In genomic region chr7:76806010-76806409, GRCh38 we compare ENCODE assay signal across 8 cellular contexts.
DNase-seq lines count a peak whose midpoint lies in the region; TF ChIP-seq lines count a peak whose summit lies in the region.
"Not testable (repeated sequence)": the region's sequence is repeated elsewhere in the genome, so short reads cannot be mapped to it uniquely, and the experiment has no call there.

No MANE protein-coding gene starts in this region.

- not testable (repeated sequence) for H2AK5ac ChIP-seq in H9 (ENCODE audit: insufficient read length, low read length)

- H3K79me1 ChIP-seq in H9 (ENCODE audit: insufficient read depth, low read depth, low read length, poor library complexity, severe bottlenecking): not testable (repeated sequence)

- H3K27me3 ChIP-seq in H9 (ENCODE audit: insufficient read depth, low read length); fibroblast of lung (ENCODE audit: control insufficient read depth, insufficient read depth, low read length); left ventricle myocardium inferior (ENCODE audit: low read depth); neural progenitor cell; tibial nerve: not testable (repeated sequence)

- H3K36me3 Mint-ChIP-seq in H9 (ENCODE audit: insufficient read depth in 1 of 3, low read depth in 3 of 3); neural progenitor cell: not testable (repeated sequence)

- WGBS in H9 (ENCODE audit: extremely low coverage, insufficient read length, low lambda C conversion rate): no CpG with 5 or more reads among the region's 6 CpGs
- WGBS in tibial nerve, 2 donors: 17 to 27% methylated on average over 6 of the region's 6 CpGs

- not testable (repeated sequence) for H3K4me1 ChIP-seq in H9 (ENCODE audit: insufficient read depth, low read length); fibroblast of lung (ENCODE audit: control insufficient read depth, extremely low read depth, insufficient read depth, low read length); left ventricle myocardium inferior; neural progenitor cell; tibial nerve

- not testable (repeated sequence) for H3T11ph ChIP-seq in H9 (ENCODE audit: low read length)

- not testable (repeated sequence) for H3K4me1 Mint-ChIP-seq in H9, neural progenitor cell

- TF ChIP-seq POLR2A in tibial nerve (IDR thresholded peaks at IDR 0.05): not testable (repeated sequence)

- H3K4me3 ChIP-seq in astrocyte of the cerebellum (ENCODE audit: low read depth, low read length); fibroblast of lung (replicated peaks in 1 of 4; ENCODE audit: control extremely low read depth in 1 of 4, insufficient read depth in 1 of 4, low read depth in 3 of 4, low read length in 4 of 4); neural progenitor cell: not testable (repeated sequence)
- H3K4me3 ChIP-seq in left ventricle myocardium inferior (peak overlapping the region; percentile 9), tibial nerve (peak overlapping the region in 3 of 4 donors; percentile 15 to 25 (median 24))

- not testable (repeated sequence) for H3F3A ChIP-seq in neural progenitor cell (ENCODE audit: low read depth)

- not testable (repeated sequence) for H3K14ac ChIP-seq in H9 (ENCODE audit: insufficient read depth, low read length)

- not testable (repeated sequence) for H3K4me3 Mint-ChIP-seq in H9, neural progenitor cell

- H2AFZ ChIP-seq in H9 (ENCODE audit: low read length); fibroblast of lung (ENCODE audit: low read length); neural progenitor cell (replicated peaks): not testable (repeated sequence)

- not testable (repeated sequence) for H3K27me3 Mint-ChIP-seq in H9 (ENCODE audit: low read depth); neural progenitor cell (ENCODE audit: insufficient read depth, low read depth)

- not testable (repeated sequence) for H4K5ac ChIP-seq in H9 (ENCODE audit: insufficient read length, low read depth, low read length)

- H3K23me2 ChIP-seq in H9 (ENCODE audit: insufficient read length, low read depth, low read length, poor library complexity, severe bottlenecking): not testable (repeated sequence)

- not testable (repeated sequence) for H2BK12ac ChIP-seq in H9 (ENCODE audit: insufficient read length, low read depth, low read length)

- not testable (repeated sequence) for H4K91ac ChIP-seq in H9 (ENCODE audit: insufficient read length, low read depth, low read length)

- H2BK5ac ChIP-seq in H9 (ENCODE audit: insufficient read length, low read length): not testable (repeated sequence)

- H3K27ac Mint-ChIP-seq in H9, neural progenitor cell: not testable (repeated sequence)

- H3K4me2 ChIP-seq in H9 (ENCODE audit: insufficient read depth, insufficient read length, low read length); neural progenitor cell: not testable (repeated sequence)
- H3K4me2 ChIP-seq in fibroblast of lung (ENCODE audit: extremely low read depth, insufficient read depth, low read length): peak overlapping the region; percentile 48

- not testable (repeated sequence) for H3K36me3 ChIP-seq in fibroblast of lung (ENCODE audit: control insufficient read depth, insufficient read depth, low read length); left ventricle myocardium inferior; neural progenitor cell; tibial nerve

- not testable (repeated sequence) for H3K9me3 Mint-ChIP-seq in H9, neural progenitor cell

- H3K4ac ChIP-seq in H9 (ENCODE audit: low read depth, low read length): not testable (repeated sequence)

- TF ChIP-seq CTCF in H9 (conservative IDR thresholded peaks at IDR 0.05) (peak; percentile 49), astrocyte of the cerebellum (IDR thresholded peaks at IDR 0.05; ENCODE audit: low read depth, low read length, missing control alignments) (peak; percentile 17), fibroblast of lung (conservative IDR thresholded peaks at IDR 0.05 in 1 of 2, IDR thresholded peaks at IDR 0.05 in 1 of 2; ENCODE audit: low read depth in 1 of 2, low read length in 2 of 2) (peak; percentile 18 to 26), neural progenitor cell (IDR thresholded peaks at IDR 0.05) (peak; percentile 22)
- not testable (repeated sequence) for TF ChIP-seq CTCF in left ventricle myocardium inferior (IDR thresholded peaks at IDR 0.05; ENCODE audit: borderline replicate concordance); tibial nerve (IDR thresholded peaks at IDR 0.05)

- H3K18ac ChIP-seq in H9 (ENCODE audit: insufficient read length, low read depth, low read length): not testable (repeated sequence)

- not testable (repeated sequence) for H3K27ac ChIP-seq in H9 (ENCODE audit: insufficient read length, low read depth, low read length); fibroblast of lung (ENCODE audit: insufficient read depth, low read length); neural progenitor cell
- H3K27ac ChIP-seq in left ventricle myocardium inferior (replicated peaks): peak overlapping the region; percentile 34
- peak overlapping the region; percentile 46 to 89 (median 64) for H3K27ac ChIP-seq in tibial nerve

- not testable (repeated sequence) for H3K56ac ChIP-seq in H9 (ENCODE audit: insufficient read length, low read depth, low read length)

- H3K9ac ChIP-seq in H9 (ENCODE audit: extremely low read depth, insufficient read length, low read length); fibroblast of lung (ENCODE audit: insufficient read depth, low read length); neural progenitor cell: not testable (repeated sequence)

- not testable (repeated sequence) for H2BK20ac ChIP-seq in H9 (ENCODE audit: low read depth, low read length, poor library complexity, severe bottlenecking)

- peak; percentile 3 for DNase-seq in AG08395 (ENCODE audit: low spot score)
- not testable (repeated sequence) for DNase-seq in H9; astrocyte of the cerebellum (ENCODE audit: low read depth); left ventricle myocardium inferior; neural progenitor cell (ENCODE audit: low spot score)
- peak; percentile 75 for DNase-seq in OCI-M1 (lab: John Stamatoyannopoulos, UW)
- peak in 1 of 2 donors; percentile 18 for DNase-seq in fibroblast of lung (ENCODE audit: low read depth in 2 of 2)
- peak in 1 of 2 donors; percentile 4 for DNase-seq in tibial nerve (ENCODE audit: low spot score in 2 of 2)

- H4K20me1 ChIP-seq in H9 (ENCODE audit: control insufficient read depth, insufficient read depth, insufficient read length); fibroblast of lung (ENCODE audit: control insufficient read depth, extremely low read depth, insufficient read depth, low read length); neural progenitor cell (ENCODE audit: low read depth): not testable (repeated sequence)

- not testable (repeated sequence) for H2BK15ac ChIP-seq in H9 (ENCODE audit: low read depth, low read length)

- not testable (repeated sequence) for H4K8ac ChIP-seq in H9 (replicated peaks; ENCODE audit: insufficient read length, low read depth, low read length)

- H3K23ac ChIP-seq in H9 (ENCODE audit: insufficient read length, low read depth, low read length): not testable (repeated sequence)

- H3K9me3 ChIP-seq in H9 (ENCODE audit: control insufficient read depth, low read depth, low read length); fibroblast of lung (ENCODE audit: control insufficient read depth, insufficient read depth, low read depth, low read length); left ventricle myocardium inferior (replicated peaks); neural progenitor cell (ENCODE audit: low read depth); tibial nerve: not testable (repeated sequence)

- in situ Hi-C loops in astrocyte of the cerebellum (cut with HindIII; ENCODE audit: low sequenced_read_pairs): not testable (repeated sequence)

- not testable (repeated sequence) for H3K79me2 ChIP-seq in H9 (ENCODE audit: insufficient read depth, low read length); fibroblast of lung (ENCODE audit: control insufficient read depth, insufficient read depth, low read length); neural progenitor cell (ENCODE audit: low read depth)

- intact Hi-C loops in left ventricle myocardium inferior (cut with micrococcal nuclease): not testable (repeated sequence)

- TF ChIP-seq EP300 in tibial nerve (IDR thresholded peaks at IDR 0.05): not testable (repeated sequence)

- not testable (repeated sequence) for H2BK120ac ChIP-seq in H9 (ENCODE audit: low read depth, low read length, poor library complexity, severe bottlenecking)
